8 cellular contexts compared by ENCODE assay signal in genomic region chr10:100744980-100745881, GRCh38. TPM values are rescaled to one million over a fixed set of nuclear protein-coding genes. Genes with fewer than 3 reads are reported as not detected.
DNase-seq lines count a peak whose midpoint lies in the region; ATAC-seq and TF ChIP-seq lines count a peak whose summit lies in the region.

PAX2 (plus strand) TSS chr10:100745582; CDS start chr10:100746261, 679 bp downstream.

- H3K4me3 ChIP-seq in tibial artery: peak within 1 kb of the TSS; percentile 20 to 44

- CTCF ChIA-PET in activated naive CD4-positive, alpha-beta T cell treated with anti-CD3 and anti-CD28 coated beads for 36 hours (lab: Charles Lee): interaction anchor here (1.0 to 4.8 kb wide), 4 partner anchors 19 to 182 kb away, joined by 3 to 46 read pairs (median 32); no protein-coding TSS in a partner anchor

- peaks cover 5 to 79% (median 60%) of the 10 kb centered on the region in 4 donors for H3K4me1 ChIP-seq in tibial artery

- H3K27ac Mint-ChIP-seq in activated naive CD4-positive, alpha-beta T cell treated with anti-CD3 and anti-CD28 coated beads for 36 hours: no peak within 1 kb of the TSS
- H3K27ac Mint-ChIP-seq in T-helper 17 cell (peak within 1 kb of the TSS; percentile 57), CD14-positive monocyte (no peak within 1 kb of the TSS)

- peaks cover 48% of the 10 kb centered on the region for H3K4me1 Mint-ChIP-seq in activated naive CD4-positive, alpha-beta T cell treated with anti-CD3 and anti-CD28 coated beads for 36 hours (ENCODE audit: low read depth)
- H3K4me1 Mint-ChIP-seq in T-helper 17 cell (peaks cover 32% of the 10 kb centered on the region), CD14-positive monocyte (peaks cover 7% of the 10 kb centered on the region)

- no peak for ATAC-seq in T-helper 17 cell
- ATAC-seq in HG03460 (IDR thresholded peaks at IDR 0.05; ENCODE audit: unreplicated experiment): no peak

- TF ChIP-seq CTCF in tibial artery (IDR thresholded peaks at IDR 0.05): no peak
- no peak for TF ChIP-seq CTCF in CD14-positive monocyte (IDR thresholded peaks at IDR 0.05)

- no peaks in the 10 kb centered on the region for H3K9me3 Mint-ChIP-seq in activated naive CD4-positive, alpha-beta T cell treated with anti-CD3 and anti-CD28 coated beads for 36 hours
- peaks cover 0 to 31% (median 7%) of the 10 kb centered on the region in 7 donors for H3K9me3 Mint-ChIP-seq in CD14-positive monocyte

- no peak within 1 kb of the TSS for H3K27ac ChIP-seq in tibial artery

- peak within 1 kb of the TSS; percentile 0 for H3K4me3 Mint-ChIP-seq in activated naive CD4-positive, alpha-beta T cell treated with anti-CD3 and anti-CD28 coated beads for 36 hours
- H3K4me3 Mint-ChIP-seq in T-helper 17 cell (peak within 1 kb of the TSS; percentile 94), CD14-positive monocyte (peak within 1 kb of the TSS in 1 of 2 donors; percentile 81)

- H3K36me3 Mint-ChIP-seq in activated naive CD4-positive, alpha-beta T cell treated with anti-CD3 and anti-CD28 coated beads for 36 hours (ENCODE audit: low read depth): no peaks in the 10 kb centered on the region
- peaks cover 11% of the 10 kb centered on the region for H3K36me3 Mint-ChIP-seq in T-helper 17 cell (ENCODE audit: low read depth)
- peaks cover 0 to 10% of the 10 kb centered on the region in 2 donors for H3K36me3 Mint-ChIP-seq in CD14-positive monocyte

- H3K9me3 ChIP-seq in T-helper 17 cell (ENCODE audit: control insufficient read depth, low read length, poor library complexity, severe bottlenecking) (no peaks in the 10 kb centered on the region), tibial artery (no peaks in the 10 kb centered on the region)

- no peaks in the 10 kb centered on the region for H3K36me3 ChIP-seq in tibial artery

- peaks cover 84% of the 10 kb centered on the region for H3K27me3 Mint-ChIP-seq in activated naive CD4-positive, alpha-beta T cell treated with anti-CD3 and anti-CD28 coated beads for 36 hours (ENCODE audit: low read depth)
- H3K27me3 Mint-ChIP-seq in T-helper 17 cell: peaks cover 78% of the 10 kb centered on the region
- H3K27me3 Mint-ChIP-seq in CD14-positive monocyte (ENCODE audit: low read depth in 3 of 3): peaks cover 90 to 99% (median 94%) of the 10 kb centered on the region in 3 donors

- H3K27me3 ChIP-seq in tibial artery: peaks cover 20 to 98% of the 10 kb centered on the region in 2 donors

- peak; percentile 33 for DNase-seq in activated naive CD4-positive, alpha-beta T cell treated with anti-CD3 and anti-CD28 coated beads for 36 hours
- DNase-seq in activated naive CD4-positive, alpha-beta T cell (lab: John Stamatoyannopoulos, UW): no peak
- no peak for DNase-seq in T-helper 17 cell
- DNase-seq in iPS-NIHi11 (ENCODE audit: low spot score): peak; percentile 75
- no peak for DNase-seq in tibial artery
- no peak for DNase-seq in CD14-positive monocyte (ENCODE audit: low spot score)
- DNase-seq in pons (ENCODE audit: low spot score): no peak

- intact Hi-C loops in activated naive CD4-positive, alpha-beta T cell treated with anti-CD3 and anti-CD28 coated beads for 36 hours (cut with micrococcal nuclease): loop anchor here (2.0 to 10.0 kb wide), 7 partner anchors 33 to 480 kb away; partner anchors contain the start of genes LBX1 and TLX1
- intact Hi-C loops in tibial artery (cut with DNase I; ENCODE audit: low total_unique reads): no loop called here
- intact Hi-C loops in CD14-positive monocyte (cut with micrococcal nuclease): loop anchor here in 1 of 2 donors (10.0 kb wide), 1 partner anchor 80 kb away; no protein-coding TSS in a partner anchor

RNA-seq across cellular contexts. Expression of gene PAX2, which starts in this region (rescaled TPM):
- not detected for total RNA-seq in activated naive CD4-positive, alpha-beta T cell treated with anti-CD3 and anti-CD28 coated beads for 36 hours
- total RNA-seq in T-helper 17 cell: not detected
- not detected for polyA plus RNA-seq in CD14-positive monocyte

Comparison
In these comparisons a context has a peak if more than half of its experiments do, and no peak if none do; other contexts are left out.
1. Peak in DNase-seq in activated naive CD4-positive, alpha-beta T cell treated with anti-CD3 and anti-CD28 coated beads for 36 hours; RNA of the gene not detected or under 1 TPM.